In genomic region chr2:197804049-197804757, GRCh38 we compare ENCODE assay signal across 8 cellular contexts.
DNase-seq lines count a peak whose midpoint lies in the region; ATAC-seq and TF ChIP-seq lines count a peak whose summit lies in the region.

PLCL1 (plus strand) TSS chr2:197804593.

- H3K9ac ChIP-seq in OCI-LY3 (ENCODE audit: low read length) = peak within 1 kb of the TSS; percentile 26

- H3K27me3 ChIP-seq in OCI-LY3 (ENCODE audit: low read depth, low read length) = peaks cover 44% of the 10 kb centered on the region

- no peak for TF ChIP-seq CTCF in OCI-LY3 (IDR thresholded peaks at IDR 0.05; ENCODE audit: low read depth, low read length)

- peak within 1 kb of the TSS; percentile 78 for H3K4me3 ChIP-seq in OCI-LY3 (ENCODE audit: low read length)

- H4K20me1 ChIP-seq in OCI-LY3 (ENCODE audit: insufficient read depth, low read length) = no peaks in the 10 kb centered on the region

- peaks cover 3% of the 10 kb centered on the region; the same call in 1 of the 2 replicates for H3K4me1 ChIP-seq in OCI-LY3 (ENCODE audit: low read length)

- peak within 1 kb of the TSS; percentile 91 for H3K4me2 ChIP-seq in OCI-LY3 (ENCODE audit: low read length)

- peak; percentile 100 for ATAC-seq in GM21423 (IDR thresholded peaks at IDR 0.05; ENCODE audit: unreplicated experiment)

- no peaks in the 10 kb centered on the region for H3K79me2 ChIP-seq in OCI-LY3 (ENCODE audit: low read length)

- H3K36me3 ChIP-seq in OCI-LY3 (replicated peaks; ENCODE audit: low read depth, low read length) = no peaks in the 10 kb centered on the region

- DNase-seq in COLO829 (ENCODE audit: low spot score) (peak; percentile 65), HUDEP-2 (lab: John Stamatoyannopoulos, UW; ENCODE audit: unreplicated experiment in 76 of 76) (peak in 74 of 76 experiments; percentile 9 to 86 (median 68)), activated T-cell treated with anti-CD3 and anti-CD28 coated beads for 4 hours (peak; percentile 77), epidermal melanocyte (ENCODE audit: insufficient read length, low spot score) (peak; percentile 88), middle frontal gyrus (ENCODE audit: extremely low spot score, low spot score) (peak; percentile 96)
- peak; percentile 83 to 84 for DNase-seq in stimulated activated CD8-positive, alpha-beta memory T cell treated with anti-CD3 and anti-CD28 coated beads, Interleukin-15, amount 100 ng/mL, for 48 hours (ENCODE audit: low read depth in 2 of 2)

- H2AFZ ChIP-seq in OCI-LY3 (ENCODE audit: low read depth, low read length) = peak within 1 kb of the TSS; percentile 83

- H3K27ac ChIP-seq in OCI-LY3 (ENCODE audit: low read length) = no peak within 1 kb of the TSS

- no peaks in the 10 kb centered on the region for H3K9me3 ChIP-seq in OCI-LY3 (ENCODE audit: insufficient read depth, low read length)
